In genomic region chr11:122837528-122838346, GRCh38 we compare ENCODE assay signal across 1 cellular context.
TF ChIP-seq lines count a peak whose summit lies in the region.

No MANE protein-coding gene starts in this region.

TF ChIP-seq in IMR-90, 13 proteins besides CTCF, POLR2A, EP300 and RAD21:
- TF ChIP-seq SMC3 (IDR thresholded peaks at IDR 0.05; ENCODE audit: low read depth, low read length) (no peak), NFE2L2 (IDR thresholded peaks at IDR 0.05; ENCODE audit: low read depth, low read length) (no peak), MAFK (IDR thresholded peaks at IDR 0.05; ENCODE audit: low read depth, low read length) (no peak), MXI1 (IDR thresholded peaks at IDR 0.05; ENCODE audit: borderline replicate concordance, low read depth, low read length) (no peak), MAZ (IDR thresholded peaks at IDR 0.05; ENCODE audit: borderline replicate concordance, low read depth, low read length) (no peak), RCOR1 (IDR thresholded peaks at IDR 0.05; ENCODE audit: insufficient replicate concordance, low read length) (no peak), CEBPB (IDR thresholded peaks at IDR 0.05; ENCODE audit: low read depth, low read length) (no peak), RFX5 (IDR thresholded peaks at IDR 0.05; ENCODE audit: low read depth, low read length) (no peak), CHD1 (IDR thresholded peaks at IDR 0.05; ENCODE audit: low read depth, low read length) (no peak), USF2 (IDR thresholded peaks at IDR 0.05; ENCODE audit: low read depth, low read length) (no peak), ELK1 (IDR thresholded peaks at IDR 0.05; ENCODE audit: borderline replicate concordance, low read depth, low read length) (no peak)
